ENCODE assay signal across 8 cellular contexts in genomic region chr20:57399587-57400261, GRCh38. TPM values are rescaled to one million over a fixed set of nuclear protein-coding genes. Genes with fewer than 3 reads are reported as not detected.
DNase-seq lines count a peak whose midpoint lies in the region; ATAC-seq and FAIRE-seq lines count a peak whose summit lies in the region.

No MANE protein-coding gene starts in this region.

- H3K27ac Mint-ChIP-seq in activated CD8-positive, alpha-beta memory T cell treated with anti-CD3 and anti-CD28 coated beads, Interleukin-2, amount 10 ng/mL, durations not matched to agents 7 days and 5 days = peak overlapping the region; percentile 86

- peaks cover 57% of the 10 kb centered on the region for H3K36me3 Mint-ChIP-seq in activated CD8-positive, alpha-beta memory T cell treated with anti-CD3 and anti-CD28 coated beads, Interleukin-2, amount 10 ng/mL, durations not matched to agents 7 days and 5 days

- H3K4me1 Mint-ChIP-seq in activated CD8-positive, alpha-beta memory T cell treated with anti-CD3 and anti-CD28 coated beads, Interleukin-2, amount 10 ng/mL, durations not matched to agents 7 days and 5 days = peaks cover 78% of the 10 kb centered on the region

- H3K27ac ChIP-seq in thymus (ENCODE audit: low read depth) = peak overlapping the region; percentile 95

- no peaks in the 10 kb centered on the region for H3K9me3 ChIP-seq in thymus (ENCODE audit: control insufficient read depth)

- peaks cover 82% of the 10 kb centered on the region for H3K36me3 ChIP-seq in thymus (ENCODE audit: control insufficient read depth, insufficient read depth)

- peak overlapping the region; percentile 61 for H3K4me3 Mint-ChIP-seq in activated CD8-positive, alpha-beta memory T cell treated with anti-CD3 and anti-CD28 coated beads, Interleukin-2, amount 10 ng/mL, durations not matched to agents 7 days and 5 days

- H3K27me3 Mint-ChIP-seq in activated CD8-positive, alpha-beta memory T cell treated with anti-CD3 and anti-CD28 coated beads, Interleukin-2, amount 10 ng/mL, durations not matched to agents 7 days and 5 days = no peaks in the 10 kb centered on the region

- WGBS in thymus = 92% methylated on average over 23 of the region's 23 CpGs

- no peaks in the 10 kb centered on the region for H3K9me3 Mint-ChIP-seq in activated CD8-positive, alpha-beta memory T cell treated with anti-CD3 and anti-CD28 coated beads, Interleukin-2, amount 10 ng/mL, durations not matched to agents 7 days and 5 days (ENCODE audit: low read depth)

- CTCF ChIA-PET in activated CD8-positive, alpha-beta memory T cell treated with anti-CD3 and anti-CD28 coated beads, Interleukin-2, amount 10 ng/mL, durations not matched to agents 7 days and 5 days (lab: Charles Lee) = interaction anchor here (0.9 to 2.8 kb wide), 4 partner anchors 10 to 96 kb away, joined by 3 to 12 read pairs (median 11); no protein-coding TSS in a partner anchor

- DNase-seq in activated CD8-positive, alpha-beta memory T cell treated with anti-CD3 and anti-CD28 coated beads, Interleukin-2, amount 10 ng/mL, durations not matched to agents 7 days and 5 days = no peak
- DNase-seq in left kidney (ENCODE audit: low read depth, low spot score) = peak; percentile 43
- no peak for DNase-seq in occipital lobe (lab: John Stamatoyannopoulos, UW)
- DNase-seq in urothelium cell line (ENCODE audit: low spot score) = no peak
- no peak for DNase-seq in DMS 273 (lab: John Stamatoyannopoulos, UW; ENCODE audit: unreplicated experiment)

- peak; percentile 29 for ATAC-seq in GM18861 (IDR thresholded peaks at IDR 0.05; ENCODE audit: unreplicated experiment)
- peak; percentile 45 for ATAC-seq in HG02852 (IDR thresholded peaks at IDR 0.05; ENCODE audit: unreplicated experiment)
- ATAC-seq in activated CD8-positive, alpha-beta memory T cell treated with anti-CD3 and anti-CD28 coated beads, Interleukin-2, amount 10 ng/mL, durations not matched to agents 7 days and 5 days = no peak

- H3K4me3 ChIP-seq in thymus (ENCODE audit: low read length) = peak overlapping the region; percentile 43

- FAIRE-seq in urothelium cell line (lab: Jason Lieb, UNC) = no peak

- H3K4me1 ChIP-seq in thymus (ENCODE audit: control insufficient read depth, insufficient read depth, low read length) = peaks cover 46% of the 10 kb centered on the region

- H3K27me3 ChIP-seq in thymus (ENCODE audit: control insufficient read depth, insufficient read depth) = no peaks in the 10 kb centered on the region

RNA-seq across cellular contexts. Expression of gene RBM38, which starts 8.5 kb away (rescaled TPM):
- 10 to 100 TPM; 74.8 to 91.9 TPM for total RNA-seq in activated CD8-positive, alpha-beta memory T cell treated with anti-CD3 and anti-CD28 coated beads, Interleukin-2, amount 10 ng/mL, durations not matched to agents 7 days and 5 days
- polyA plus RNA-seq in thymus = 84.6 TPM
- total RNA-seq in occipital lobe = 11.2 TPM

RNA-seq across cellular contexts. Expression of gene RAE1, which starts 48.7 kb away (rescaled TPM):
- 10 to 100 TPM; 31.4 to 37.5 TPM for total RNA-seq in activated CD8-positive, alpha-beta memory T cell treated with anti-CD3 and anti-CD28 coated beads, Interleukin-2, amount 10 ng/mL, durations not matched to agents 7 days and 5 days
- polyA plus RNA-seq in thymus = 22.3 TPM
- total RNA-seq in occipital lobe = 35.2 TPM
